8 cellular contexts compared by ENCODE assay signal in the genomic region with DNA sequence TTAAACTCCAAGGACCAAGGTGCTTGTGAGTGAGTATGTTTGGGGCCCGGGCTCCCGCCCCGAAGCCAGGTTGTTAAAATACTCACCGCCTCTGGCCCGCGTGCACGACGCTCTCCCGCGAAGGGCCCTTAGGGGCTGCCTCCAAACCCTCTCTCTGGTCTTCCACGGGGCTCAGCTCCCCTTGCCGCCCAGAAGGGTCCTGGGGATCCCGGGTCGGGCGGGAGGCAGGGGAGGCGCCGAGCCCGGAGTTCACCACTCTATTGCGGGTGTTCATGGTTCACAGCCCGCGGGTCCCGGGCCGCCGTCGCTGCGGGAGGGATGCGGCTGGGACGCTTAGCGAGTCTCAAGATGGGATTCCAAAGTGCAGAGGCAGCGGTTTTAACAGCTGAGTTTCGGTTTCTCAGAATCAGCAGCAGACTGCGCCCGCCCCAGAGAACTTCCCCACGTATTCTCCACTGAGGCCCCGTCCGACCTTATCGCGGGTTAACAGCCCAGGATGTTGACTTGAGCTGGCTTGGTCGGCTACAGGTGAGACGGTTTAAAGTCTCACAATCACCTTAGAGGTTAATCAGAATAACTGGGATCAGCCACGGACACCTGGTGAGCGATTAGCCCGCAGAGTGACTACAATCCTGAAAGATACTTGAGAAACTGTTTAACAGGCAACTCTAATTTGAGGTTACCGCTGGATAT. TPM values are rescaled to one million over a fixed set of nuclear protein-coding genes. Genes with fewer than 3 reads are reported as not detected.
A peak's percentile ranks its signal among the peaks of the same experiment; 100 is the strongest.
DNase-seq lines count a peak whose midpoint lies in the region; ATAC-seq and TF ChIP-seq lines count a peak whose summit lies in the region.

A gene with protein sequence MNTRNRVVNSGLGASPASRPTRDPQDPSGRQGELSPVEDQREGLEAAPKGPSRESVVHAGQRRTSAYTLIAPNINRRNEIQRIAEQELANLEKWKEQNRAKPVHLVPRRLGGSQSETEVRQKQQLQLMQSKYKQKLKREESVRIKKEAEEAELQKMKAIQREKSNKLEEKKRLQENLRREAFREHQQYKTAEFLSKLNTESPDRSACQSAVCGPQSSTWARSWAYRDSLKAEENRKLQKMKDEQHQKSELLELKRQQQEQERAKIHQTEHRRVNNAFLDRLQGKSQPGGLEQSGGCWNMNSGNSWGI (minus strand): TSS at position 350 of the 693 bp plus-strand sequence. CDS start 76 bp downstream, at position 274.

- POLR2A ChIA-PET in SK-N-SH (lab: Yijun Ruan, JAX), result no interaction called here

- peaks cover 4% of the 10 kb centered on the region for H3F3A ChIP-seq in SK-N-SH (replicated peaks; ENCODE audit: insufficient read depth)

- H4K20me1 ChIP-seq in SK-N-SH (ENCODE audit: insufficient read depth), result no peaks in the 10 kb centered on the region

- H3K4me3 Mint-ChIP-seq in T-helper 2 cell treated with Interferon-gamma antibody and Interleukin-4, amounts not matched to agents 5 μg/mL and 100 μg/mL, for 36 hours, result peak within 1 kb of the TSS; percentile 96

- H3K27me3 Mint-ChIP-seq in T-helper 2 cell treated with Interferon-gamma antibody and Interleukin-4, amounts not matched to agents 5 μg/mL and 100 μg/mL, for 36 hours (ENCODE audit: low read depth), result no peaks in the 10 kb centered on the region

- peak within 1 kb of the TSS; percentile 90 for H3K4me3 ChIP-seq in ACC112 (ENCODE audit: low read depth, low read length)
- H3K4me3 ChIP-seq in iPS DF 6.9 (ENCODE audit: low read length), result peak within 1 kb of the TSS; percentile 18; the same call in 1 of the 2 replicates
- peak within 1 kb of the TSS; percentile 79 for H3K4me3 ChIP-seq in skeletal muscle satellite cell (ENCODE audit: low read length)
- H3K4me3 ChIP-seq in SK-N-SH (ENCODE audit: low read depth in 2 of 2, low read length in 1 of 2), result no peak within 1 kb of the TSS

- peaks cover 24% of the 10 kb centered on the region for H3K36me3 Mint-ChIP-seq in T-helper 2 cell treated with Interferon-gamma antibody and Interleukin-4, amounts not matched to agents 5 μg/mL and 100 μg/mL, for 36 hours (ENCODE audit: low read depth)

- H3K4me2 ChIP-seq in skeletal muscle satellite cell (ENCODE audit: low read length) (peak within 1 kb of the TSS; percentile 92), SK-N-SH (no peak within 1 kb of the TSS)

- H3K79me2 ChIP-seq in ACC112 (ENCODE audit: control insufficient read depth, insufficient read depth, low read length, unreplicated experiment), result peaks cover 60% of the 10 kb centered on the region
- H3K79me2 ChIP-seq in SK-N-SH (ENCODE audit: insufficient read depth), result no peaks in the 10 kb centered on the region

- H3K4me1 Mint-ChIP-seq in T-helper 2 cell treated with Interferon-gamma antibody and Interleukin-4, amounts not matched to agents 5 μg/mL and 100 μg/mL, for 36 hours (ENCODE audit: low read depth), result peaks cover 53% of the 10 kb centered on the region

- H3K4me1 ChIP-seq in ACC112 (ENCODE audit: control insufficient read depth, insufficient read depth, low read length, unreplicated experiment), result peaks cover 31% of the 10 kb centered on the region
- H3K4me1 ChIP-seq in iPS DF 6.9 (ENCODE audit: control insufficient read depth, insufficient read depth, low read length), result no peaks in the 10 kb centered on the region
- peaks cover 34% of the 10 kb centered on the region for H3K4me1 ChIP-seq in skeletal muscle satellite cell (ENCODE audit: control insufficient read depth, insufficient read depth, low read length)
- peaks cover 0 to 3% of the 10 kb centered on the region in 2 experiments; a peak in 2 of 4 replicates for H3K4me1 ChIP-seq in SK-N-SH (ENCODE audit: control insufficient read depth in 1 of 2, insufficient read depth in 2 of 2, low read depth in 1 of 2, low read length in 1 of 2)

- no peaks in the 10 kb centered on the region for H3K9me3 Mint-ChIP-seq in T-helper 2 cell treated with Interferon-gamma antibody and Interleukin-4, amounts not matched to agents 5 μg/mL and 100 μg/mL, for 36 hours

- DNase-seq in T-helper 2 cell treated with Interferon-gamma antibody and Interleukin-4, amounts not matched to agents 5 μg/mL and 100 μg/mL, for 36 hours (ENCODE audit: low spot score), result peak; percentile 79
- DNase-seq in astrocyte of the hippocampus (ENCODE audit: low read depth, low spot score) (peak; percentile 81), iPS DF 6.9 (ENCODE audit: low read depth, low spot score) (no peak), SK-N-SH (no peak)

- H3K27me3 ChIP-seq in ACC112 (ENCODE audit: insufficient read depth, low read length) (no peaks in the 10 kb centered on the region), iPS DF 6.9 (ENCODE audit: control insufficient read depth, insufficient read depth, low read length) (peaks cover 3% of the 10 kb centered on the region; the same call in 1 of the 2 replicates), skeletal muscle satellite cell (ENCODE audit: control insufficient read depth, insufficient read depth, low read length) (no peaks in the 10 kb centered on the region), SK-N-SH (ENCODE audit: insufficient read depth) (no peaks in the 10 kb centered on the region)

- H3K27ac Mint-ChIP-seq in T-helper 2 cell treated with Interferon-gamma antibody and Interleukin-4, amounts not matched to agents 5 μg/mL and 100 μg/mL, for 36 hours, result peak within 1 kb of the TSS; percentile 97

- no peaks in the 10 kb centered on the region for H3K9me2 ChIP-seq in SK-N-SH

- TF ChIP-seq CTCF in SK-N-SH (IDR thresholded peaks at IDR 0.05), result no peak

- no peaks in the 10 kb centered on the region for H3K9me3 ChIP-seq in iPS DF 6.9 (ENCODE audit: control insufficient read depth, insufficient read depth, low read length)
- no peaks in the 10 kb centered on the region for H3K9me3 ChIP-seq in skeletal muscle satellite cell (replicated peaks; ENCODE audit: low read length)
- no peaks in the 10 kb centered on the region for H3K9me3 ChIP-seq in SK-N-SH

- no peak for TF ChIP-seq EP300 in SK-N-SH (IDR thresholded peaks at IDR 0.05; ENCODE audit: borderline replicate concordance in 1 of 2, low read depth in 1 of 2, low read length in 1 of 2)

- H3K27ac ChIP-seq in ACC112 (ENCODE audit: low read depth, low read length) (peak within 1 kb of the TSS; percentile 84), iPS DF 6.9 (ENCODE audit: low read length) (no peak within 1 kb of the TSS), SK-N-SH (ENCODE audit: low read depth in 2 of 2, low read length in 1 of 2) (no peak within 1 kb of the TSS)

- H3K36me3 ChIP-seq in ACC112 (ENCODE audit: insufficient read depth, low read length) (no peaks in the 10 kb centered on the region; the same call in 1 of the 2 replicates), iPS DF 6.9 (ENCODE audit: control insufficient read depth, insufficient read depth, low read length) (no peaks in the 10 kb centered on the region), skeletal muscle satellite cell (ENCODE audit: insufficient read depth, low read length) (no peaks in the 10 kb centered on the region), SK-N-SH (replicated peaks in 1 of 2; ENCODE audit: control insufficient read depth in 1 of 2, insufficient read depth in 2 of 2, low read length in 1 of 2) (no peaks in the 10 kb centered on the region)

- H2AFZ ChIP-seq in ACC112 (ENCODE audit: low read length, unreplicated experiment) (peak within 1 kb of the TSS; percentile 6), SK-N-SH (ENCODE audit: low read depth) (no peak within 1 kb of the TSS)

- H3K9ac ChIP-seq in skeletal muscle satellite cell (ENCODE audit: low read depth, low read length) (peak within 1 kb of the TSS; percentile 90), SK-N-SH (no peak within 1 kb of the TSS)

- CTCF ChIA-PET in SK-N-SH (lab: Yijun Ruan, JAX), result no interaction called here

- no peak for TF ChIP-seq RAD21 in SK-N-SH (IDR thresholded peaks at IDR 0.05; ENCODE audit: low read length)

- ATAC-seq in GM19035 (IDR thresholded peaks at IDR 0.05; ENCODE audit: unreplicated experiment), result peak; percentile 72
- peak; percentile 81 for ATAC-seq in HG03280 (IDR thresholded peaks at IDR 0.05; ENCODE audit: unreplicated experiment)

- no CpG with 5 or more reads among the region's 44 CpGs for WGBS in iPS DF 6.9 (ENCODE audit: insufficient coverage, insufficient read length)
- WGBS in SK-N-SH (ENCODE audit: low lambda C conversion rate), result 90% methylated on average over 20 of the region's 44 CpGs

TF ChIP-seq in SK-N-SH, 30 proteins besides CTCF, POLR2A, EP300 and RAD21:
- TF ChIP-seq, protein P1, sequence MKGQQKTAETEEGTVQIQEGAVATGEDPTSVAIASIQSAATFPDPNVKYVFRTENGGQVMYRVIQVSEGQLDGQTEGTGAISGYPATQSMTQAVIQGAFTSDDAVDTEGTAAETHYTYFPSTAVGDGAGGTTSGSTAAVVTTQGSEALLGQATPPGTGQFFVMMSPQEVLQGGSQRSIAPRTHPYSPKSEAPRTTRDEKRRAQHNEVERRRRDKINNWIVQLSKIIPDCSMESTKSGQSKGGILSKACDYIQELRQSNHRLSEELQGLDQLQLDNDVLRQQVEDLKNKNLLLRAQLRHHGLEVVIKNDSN (IDR thresholded peaks at IDR 0.05; ENCODE audit: borderline replicate concordance, low read depth), result no peak
- TF ChIP-seq YY1 (IDR thresholded peaks at IDR 0.05; ENCODE audit: low read depth) (no peak), GATA2 (CRISPR knock-in tag; IDR thresholded peaks at IDR 0.05) (no peak), MXI1 (IDR thresholded peaks at IDR 0.05; ENCODE audit: low read depth, low read length) (no peak), CHD2 (IDR thresholded peaks at IDR 0.05; ENCODE audit: low read length, partially characterized antibody) (no peak), JUND (IDR thresholded peaks at IDR 0.05) (no peak), EZH2phosphoT487 (IDR thresholded peaks at IDR 0.05; ENCODE audit: borderline replicate concordance, low read depth) (no peak), TEAD4 (IDR thresholded peaks at IDR 0.05; ENCODE audit: borderline replicate concordance, insufficient read depth) (no peak), TCF12 (IDR thresholded peaks at IDR 0.05) (no peak), RFX5 (IDR thresholded peaks at IDR 0.05; ENCODE audit: low read length) (no peak)
- TF ChIP-seq, protein P2, sequence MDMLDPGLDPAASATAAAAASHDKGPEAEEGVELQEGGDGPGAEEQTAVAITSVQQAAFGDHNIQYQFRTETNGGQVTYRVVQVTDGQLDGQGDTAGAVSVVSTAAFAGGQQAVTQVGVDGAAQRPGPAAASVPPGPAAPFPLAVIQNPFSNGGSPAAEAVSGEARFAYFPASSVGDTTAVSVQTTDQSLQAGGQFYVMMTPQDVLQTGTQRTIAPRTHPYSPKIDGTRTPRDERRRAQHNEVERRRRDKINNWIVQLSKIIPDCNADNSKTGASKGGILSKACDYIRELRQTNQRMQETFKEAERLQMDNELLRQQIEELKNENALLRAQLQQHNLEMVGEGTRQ (IDR thresholded peaks at IDR 0.05; ENCODE audit: borderline replicate concordance, low read depth, low read length), result no peak

RNA-seq across cellular contexts. Expression of the gene that starts here (rescaled TPM):
- 2.8 and 4.1 TPM in 2 replicates for total RNA-seq in skeletal muscle satellite cell (2012; rRNA removed)
- 0.02 TPM in 1 of 2 replicates, not detected in the other for polyA plus RNA-seq in SK-N-SH (2012; rRNA removed)
- 0.01 and 0.04 TPM in 2 replicates for polyA plus RNA-seq in SK-N-SH (2012; cell fraction: cytosol; rRNA removed)
- polyA plus RNA-seq in SK-N-SH (2012; cell fraction: nucleus; rRNA removed), result 0.02 TPM in 1 of 2 replicates, not detected in the other

Comparison
In these comparisons a context has a peak if more than half of its experiments do, and no peak if none do; other contexts are left out.
1. H3K4me3 ChIP-seq: peak in ACC112 (single experiment), iPS DF 6.9 (single experiment) and skeletal muscle satellite cell (single experiment); none in SK-N-SH (0 of 2).
2. DNase-seq: peak in T-helper 2 cell treated with Interferon-gamma antibody and Interleukin-4, amounts not matched to agents 5 μg/mL and 100 μg/mL, for 36 hours (single experiment) and astrocyte of the hippocampus (single experiment); none in iPS DF 6.9 (single experiment) and SK-N-SH (single experiment).